Comparison of ENCODE assay signal across 9 cellular contexts in genomic region chr7:134905375-134905774, GRCh38.
DNase-seq lines count a peak whose midpoint lies in the region; ATAC-seq and TF ChIP-seq lines count a peak whose summit lies in the region.
"Had no signal": no experiment of that assay in that cellular context is flagged by ENCODE, and none has a peak within 500 bp of the region (broad histone marks: within the 10 kb centered on the region; RNA-seq: fewer than 3 reads in every experiment).

No MANE protein-coding gene starts in this region.

- H3K4me1 ChIP-seq in BLaER1 (peaks cover 37% of the 10 kb centered on the region), gastroesophageal sphincter (peaks cover 34 to 100% (median 37%) of the 10 kb centered on the region in 3 donors), suprapubic skin (peaks cover 42% of the 10 kb centered on the region)

- no peak for TF ChIP-seq POLR2A in gastroesophageal sphincter (IDR thresholded peaks at IDR 0.05)
- no peak for TF ChIP-seq POLR2A in suprapubic skin (IDR thresholded peaks at IDR 0.05)

- H3K4me3 ChIP-seq in BLaER1 = no peak overlapping the region
- no peak overlapping the region for H3K4me3 ChIP-seq in WI38 (ENCODE audit: low read depth, low read length)
- no peak overlapping the region for H3K4me3 ChIP-seq in gastroesophageal sphincter
- no peak overlapping the region for H3K4me3 ChIP-seq in suprapubic skin

- TF ChIP-seq CTCF in WI38 (IDR thresholded peaks at IDR 0.05; ENCODE audit: low read depth, low read length) (peak; percentile 39; the same call in 1 of the 2 replicates), gastroesophageal sphincter (IDR thresholded peaks at IDR 0.05) (peak in 2 of 4 experiments; percentile 17 to 34), suprapubic skin (IDR thresholded peaks at IDR 0.05) (no peak)

- H3K9ac ChIP-seq in BLaER1 = no peak overlapping the region

- ATAC-seq in gastroesophageal sphincter (peak; percentile 76), HG02798 (IDR thresholded peaks at IDR 0.05; ENCODE audit: poor library complexity, unreplicated experiment) (no peak)

- DNase-seq in renal cortical epithelial cell (ENCODE audit: low read depth) (peak; percentile 65), NCI-H345 treated with DMSO at 0.1 percent for 48 hours (lab: John Stamatoyannopoulos, UW; ENCODE audit: unreplicated experiment) (no peak), suprapubic skin (ENCODE audit: low spot score in 2 of 2) (no peak), 8988T (no peak)
- DNase-seq: activated CD4-positive, alpha-beta T cell treated with anti-CD3 and anti-CD28 coated beads for 1 hour had no signal

- WGBS in gastroesophageal sphincter (ENCODE audit: low coverage in 1 of 2), 2 donors = 11 to 40% methylated on average over 1 to 2 of the region's 2 CpGs
- 41% methylated on average over 2 of the region's 2 CpGs for WGBS in suprapubic skin

- H3K4me2 ChIP-seq in BLaER1 = 0 out of 2 replicates have a peak overlapping the region, but pooled peaks have one; percentile 22

- H4K20me1 ChIP-seq in BLaER1 = peaks cover 93% of the 10 kb centered on the region

- H3K27ac ChIP-seq in BLaER1 (peak overlapping the region; percentile 31; the same call in 1 of the 2 replicates), gastroesophageal sphincter (peak overlapping the region; percentile 70 to 89 (median 74)), suprapubic skin (no peak overlapping the region)

- H3K36me3 ChIP-seq in BLaER1 (peaks cover 95% of the 10 kb centered on the region), gastroesophageal sphincter (peaks cover 0 to 16% of the 10 kb centered on the region in 2 donors), suprapubic skin (no peaks in the 10 kb centered on the region)

- TF ChIP-seq EP300 in gastroesophageal sphincter (IDR thresholded peaks at IDR 0.05) (no peak), suprapubic skin (IDR thresholded peaks at IDR 0.05) (no peak)

- H3K9me3 ChIP-seq in BLaER1 = peaks cover 3% of the 10 kb centered on the region; the same call in 1 of the 2 replicates
- H3K9me3 ChIP-seq in gastroesophageal sphincter = no peaks in the 10 kb centered on the region
- H3K9me3 ChIP-seq in suprapubic skin = no peaks in the 10 kb centered on the region

- H3K27me3 ChIP-seq in BLaER1 = no peaks in the 10 kb centered on the region
- H3K27me3 ChIP-seq in gastroesophageal sphincter = no peaks in the 10 kb centered on the region
- no peaks in the 10 kb centered on the region for H3K27me3 ChIP-seq in suprapubic skin
